14 cellular contexts compared by ENCODE assay signal in genomic region chr1:13764533-13764932, GRCh38.
DNase-seq lines count a peak whose midpoint lies in the region; ATAC-seq and TF ChIP-seq lines count a peak whose summit lies in the region.
"Had no signal": no experiment of that assay in that cellular context is flagged by ENCODE, and none has a peak within 500 bp of the region (broad histone marks: within the 10 kb centered on the region; RNA-seq: fewer than 3 reads in every experiment).

No MANE protein-coding gene starts in this region.

- H3K27ac ChIP-seq in BLaER1 (no peak overlapping the region), neuronal stem cell (replicated peaks; ENCODE audit: low read length) (peak overlapping the region; percentile 60), gastrocnemius medialis (no peak overlapping the region)

- peaks cover 80% of the 10 kb centered on the region for H3K4me1 ChIP-seq in BLaER1
- H3K4me1 ChIP-seq in neuronal stem cell (ENCODE audit: control insufficient read depth in 2 of 2, insufficient read depth in 1 of 2, low read depth in 1 of 2, low read length in 2 of 2): peaks cover 13 to 18% of the 10 kb centered on the region in 2 donors
- peaks cover 60 to 71% of the 10 kb centered on the region in 2 donors for H3K4me1 ChIP-seq in gastrocnemius medialis

- no peak overlapping the region for H3K18ac ChIP-seq in neuronal stem cell (ENCODE audit: low read length)

- H2AFZ ChIP-seq in neuronal stem cell (ENCODE audit: low read length): no peak overlapping the region

- H3K9me3 ChIP-seq in BLaER1: no peaks in the 10 kb centered on the region
- H3K9me3 ChIP-seq in neuronal stem cell (replicated peaks in 1 of 2; ENCODE audit: control insufficient read depth in 2 of 2, insufficient read depth in 1 of 2, low read depth in 1 of 2, low read length in 2 of 2): no peaks in the 10 kb centered on the region
- no peaks in the 10 kb centered on the region for H3K9me3 ChIP-seq in gastrocnemius medialis

- H2BK120ac ChIP-seq in neuronal stem cell (ENCODE audit: low read depth, low read length): no peak overlapping the region

- in situ Hi-C loops in gastrocnemius medialis (cut with MboI; ENCODE audit: low sequenced_read_pairs in 4 of 4): no loop called here

- H2BK12ac ChIP-seq in neuronal stem cell (ENCODE audit: low read length): no peak overlapping the region

- H2BK5ac ChIP-seq in neuronal stem cell (ENCODE audit: low read length): no peak overlapping the region

- H3K23ac ChIP-seq in neuronal stem cell (ENCODE audit: low read depth, low read length, poor library complexity): no peak overlapping the region

- H3K9ac ChIP-seq in BLaER1: no peak overlapping the region
- H3K9ac ChIP-seq in neuronal stem cell (ENCODE audit: low read depth, low read length, poor library complexity): no peak overlapping the region

- H3K79me1 ChIP-seq in neuronal stem cell (ENCODE audit: low read depth, low read length): peaks cover 3% of the 10 kb centered on the region

- TF ChIP-seq POLR2A in gastrocnemius medialis (IDR thresholded peaks at IDR 0.05): no peak

- H4K20me1 ChIP-seq in BLaER1: peaks cover 100% of the 10 kb centered on the region

- H3K4me2 ChIP-seq in BLaER1: 0 out of 2 replicates have a peak overlapping the region, but pooled peaks have one; percentile 0
- peak overlapping the region; percentile 13 for H3K4me2 ChIP-seq in neuronal stem cell (ENCODE audit: insufficient read depth, low read length, poor library complexity, severe bottlenecking)

- no peak overlapping the region for H2BK15ac ChIP-seq in neuronal stem cell (ENCODE audit: low read length)

- H3K27me3 ChIP-seq in BLaER1 (no peaks in the 10 kb centered on the region), neuronal stem cell (ENCODE audit: control insufficient read depth in 3 of 3, insufficient read depth in 3 of 3, low read depth in 1 of 3, low read length in 3 of 3) (no peaks in the 10 kb centered on the region), gastrocnemius medialis (no peaks in the 10 kb centered on the region)

- H3K36me3 ChIP-seq in BLaER1 (peaks cover 77% of the 10 kb centered on the region), neuronal stem cell (replicated peaks in 1 of 2; ENCODE audit: control insufficient read depth in 2 of 2, insufficient read depth in 2 of 2, low read length in 2 of 2) (peaks cover 0 to 26% of the 10 kb centered on the region in 2 donors), gastrocnemius medialis (no peaks in the 10 kb centered on the region)

- no peak overlapping the region for H3K4ac ChIP-seq in neuronal stem cell (ENCODE audit: low read length)

- TF ChIP-seq CTCF in fibroblast of pulmonary artery (IDR thresholded peaks at IDR 0.05; ENCODE audit: low read length, missing control alignments): no peak
- no peak for TF ChIP-seq CTCF in gastrocnemius medialis (IDR thresholded peaks at IDR 0.05 in 4 of 5, conservative IDR thresholded peaks at IDR 0.05 in 1 of 5)

- DNase-seq in M059J (ENCODE audit: low read depth): peak; percentile 24
- DNase-seq in fibroblast of pulmonary artery (ENCODE audit: low read depth): peak; percentile 48
- DNase-seq in neuronal stem cell (ENCODE audit: low spot score): peak; percentile 39
- no peak for DNase-seq in gastrocnemius medialis
- DNase-seq in NCI-H524 (lab: John Stamatoyannopoulos, UW): no peak
- DNase-seq in NOMO-1 treated with dmso at 0.1 percent for 144 hours (lab: John Stamatoyannopoulos, UW; ENCODE audit: unreplicated experiment): no peak
- DNase-seq: activated CD4-positive, alpha-beta T cell treated with anti-CD3 and anti-CD28 coated beads, Interleukin-2, amount 10 ng/mL, durations not matched to agents 7 days and 5 days; activated gamma-delta T cell treated with Interleukin-2 at 50 U/mL for 16 hours; kidney glomerular epithelial cell; occipital lobe; stimulated activated CD4-positive, alpha-beta T cell treated with anti-CD3 and anti-CD28 coated beads, Interleukin-2, amount 100 ng/mL, for 24 hours had no signal

- H4K91ac ChIP-seq in neuronal stem cell (ENCODE audit: low read depth, low read length, poor library complexity): no peak overlapping the region

- H4K8ac ChIP-seq in neuronal stem cell (ENCODE audit: low read depth, low read length): no peak overlapping the region

- intact Hi-C loops in gastrocnemius medialis (cut with DNase I; ENCODE audit: low total_unique reads): no loop called here

- H2AK5ac ChIP-seq in neuronal stem cell (ENCODE audit: low read depth, low read length): no peak overlapping the region

- ATAC-seq in GM21723 (IDR thresholded peaks at IDR 0.05; ENCODE audit: unreplicated experiment) (no peak), gastrocnemius medialis (no peak)
- ATAC-seq: stimulated activated memory B cell treated with anti-CD40 and anti-IgM and Interleukin-4, amounts not matched to agents 10 μg/mL and 1 μg/mL and 100 μg/mL, for 72 hours had no signal

- H3K4me3 ChIP-seq in BLaER1: no peak overlapping the region
- no peak overlapping the region for H3K4me3 ChIP-seq in fibroblast of pulmonary artery (replicated peaks; ENCODE audit: low read depth, low read length)
- no peak overlapping the region for H3K4me3 ChIP-seq in neuronal stem cell (ENCODE audit: low read length in 2 of 2)
- no peak overlapping the region for H3K4me3 ChIP-seq in gastrocnemius medialis

- no CpG with 5 or more reads among the region's 3 CpGs for WGBS in neuronal stem cell (ENCODE audit: extremely low coverage in 2 of 2, insufficient read length in 2 of 2, insufficient replicate concordance in 1 of 2), 2 donors

- no peak overlapping the region for H3K14ac ChIP-seq in neuronal stem cell (ENCODE audit: low read length)

Comparison
In these comparisons a context has a peak if more than half of its experiments do, and no peak if none do; other contexts are left out.
1. DNase-seq: peak in M059J (single experiment), fibroblast of pulmonary artery (single experiment) and neuronal stem cell (single experiment); none in gastrocnemius medialis (0 of 2), NCI-H524 (0 of 2) and NOMO-1 treated with dmso at 0.1 percent for 144 hours (single experiment).